In the genomic region with DNA sequence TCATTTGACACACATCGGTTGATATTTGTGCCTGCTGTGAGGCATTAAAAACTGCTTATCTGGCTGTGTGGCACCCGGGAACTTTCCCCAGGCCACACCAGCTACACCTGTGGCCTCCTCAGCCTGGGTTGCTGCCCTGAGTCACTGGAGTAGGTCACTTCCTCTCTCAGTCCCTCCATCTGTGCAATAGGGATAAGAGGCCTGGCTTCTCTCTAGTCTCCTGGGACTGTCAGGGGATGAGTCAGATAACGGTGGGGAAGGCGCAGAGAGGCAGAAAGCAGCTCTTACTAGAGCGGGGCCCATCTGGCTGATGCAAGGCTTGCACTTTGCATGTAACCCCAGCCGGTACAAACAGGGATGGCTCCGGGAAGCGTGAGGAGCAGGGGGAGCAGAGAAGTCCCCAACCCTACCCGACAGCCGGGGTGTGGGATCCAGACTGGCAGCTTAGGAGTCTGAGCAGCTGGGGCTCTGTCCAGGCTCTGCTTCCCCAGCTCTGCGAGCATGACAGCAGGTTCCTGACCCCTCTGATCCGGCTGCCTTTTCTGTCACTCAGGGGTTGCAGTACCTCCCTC, we compare ENCODE assay signal across 8 cellular contexts. TPM values are rescaled to one million over a fixed set of nuclear protein-coding genes. Genes with fewer than 3 reads are reported as not detected.
DNase-seq lines count a peak whose midpoint lies in the region; ATAC-seq and TF ChIP-seq lines count a peak whose summit lies in the region.

No MANE protein-coding gene starts in this region.

- H3K36me3 Mint-ChIP-seq in T-helper 1 cell treated with Interleukin-12 subunit alpha and Interleukin-12 subunit beta and Interleukin-4 antibody, amounts not matched to agents 30 μg/mL and 1 μg/mL, for 36 hours (ENCODE audit: low read depth) = no peaks in the 10 kb centered on the region

- H3K4me3 Mint-ChIP-seq in T-helper 1 cell treated with Interleukin-12 subunit alpha and Interleukin-12 subunit beta and Interleukin-4 antibody, amounts not matched to agents 30 μg/mL and 1 μg/mL, for 36 hours = peak overlapping the region; percentile 79

- TF ChIP-seq CTCF in body of pancreas (IDR thresholded peaks at IDR 0.05) = no peak

- H3K27me3 Mint-ChIP-seq in T-helper 1 cell treated with Interleukin-12 subunit alpha and Interleukin-12 subunit beta and Interleukin-4 antibody, amounts not matched to agents 30 μg/mL and 1 μg/mL, for 36 hours (ENCODE audit: low read depth) = no peaks in the 10 kb centered on the region

- peak; percentile 96 for DNase-seq in 8988T
- DNase-seq in NCI-H1417 treated with DMSO at 0.1 percent for 48 hours (lab: John Stamatoyannopoulos, UW) = peak; percentile 1
- DNase-seq in body of pancreas = peak; percentile 65 to 85 (median 80)
- DNase-seq in iris pigment epithelial cell (ENCODE audit: low read depth) = peak; percentile 98
- peak; percentile 86 for DNase-seq in stimulated activated CD4-positive, alpha-beta T cell treated with anti-CD3 and anti-CD28 coated beads, Interleukin-15, amount 100 ng/mL, for 24 hours

- peak overlapping the region; percentile 99 for H3K27ac Mint-ChIP-seq in T-helper 1 cell treated with Interleukin-12 subunit alpha and Interleukin-12 subunit beta and Interleukin-4 antibody, amounts not matched to agents 30 μg/mL and 1 μg/mL, for 36 hours

- H3K27me3 ChIP-seq in body of pancreas = no peaks in the 10 kb centered on the region

- no peaks in the 10 kb centered on the region for H3K36me3 ChIP-seq in body of pancreas (replicated peaks in 1 of 2; ENCODE audit: insufficient read depth in 1 of 2, low read depth in 2 of 2)

- no peaks in the 10 kb centered on the region for H3K9me3 ChIP-seq in body of pancreas

- ATAC-seq in GM18502 (IDR thresholded peaks at IDR 0.05; ENCODE audit: poor library complexity, unreplicated experiment) (peak; percentile 62), HG02840 (IDR thresholded peaks at IDR 0.05; ENCODE audit: low FRiP score, unreplicated experiment) (peak; percentile 48), body of pancreas (peak; percentile 51)

- TF ChIP-seq POLR2A in body of pancreas (IDR thresholded peaks at IDR 0.05) = peak in 2 of 3 donors; percentile 35 to 37

- WGBS in body of pancreas, 2 donors = 41 to 45% methylated on average over 5 to 11 of the region's 12 CpGs

- H3K4me3 ChIP-seq in body of pancreas = no peak overlapping the region

- intact Hi-C loops in body of pancreas (cut with DNase I) = no loop called here

- peaks cover 66% of the 10 kb centered on the region for H3K4me1 Mint-ChIP-seq in T-helper 1 cell treated with Interleukin-12 subunit alpha and Interleukin-12 subunit beta and Interleukin-4 antibody, amounts not matched to agents 30 μg/mL and 1 μg/mL, for 36 hours (ENCODE audit: low read depth)

- no peaks in the 10 kb centered on the region for H3K9me3 Mint-ChIP-seq in T-helper 1 cell treated with Interleukin-12 subunit alpha and Interleukin-12 subunit beta and Interleukin-4 antibody, amounts not matched to agents 30 μg/mL and 1 μg/mL, for 36 hours

- H3K4me1 ChIP-seq in body of pancreas = peaks cover 70% of the 10 kb centered on the region

- H3K27ac ChIP-seq in body of pancreas = peak overlapping the region; percentile 84 to 90 (median 88)

RNA-seq across cellular contexts. Expression of a gene that starts 34.0 kb away (rescaled TPM):
- total RNA-seq in body of pancreas = 10 to 100 TPM; 19.2 to 24.1 TPM

RNA-seq across cellular contexts. Expression of a gene that starts 47.0 kb away (rescaled TPM):
- 100 to 1,000 TPM; 238 to 269 TPM for total RNA-seq in body of pancreas

Comparison
In these comparisons a context has a peak if more than half of its experiments do, and no peak if none do; other contexts are left out.
1. DNase-seq: peak in every context shown above with its lines; median percentile 98 in iris pigment epithelial cell; 96 in 8988T; 86 in stimulated activated CD4-positive, alpha-beta T cell treated with anti-CD3 and anti-CD28 coated beads, Interleukin-15, amount 100 ng/mL, for 24 hours; 80 in body of pancreas; 1 in NCI-H1417 treated with DMSO at 0.1 percent for 48 hours.